ENCODE assay signal across 15 cellular contexts in the genomic region with DNA sequence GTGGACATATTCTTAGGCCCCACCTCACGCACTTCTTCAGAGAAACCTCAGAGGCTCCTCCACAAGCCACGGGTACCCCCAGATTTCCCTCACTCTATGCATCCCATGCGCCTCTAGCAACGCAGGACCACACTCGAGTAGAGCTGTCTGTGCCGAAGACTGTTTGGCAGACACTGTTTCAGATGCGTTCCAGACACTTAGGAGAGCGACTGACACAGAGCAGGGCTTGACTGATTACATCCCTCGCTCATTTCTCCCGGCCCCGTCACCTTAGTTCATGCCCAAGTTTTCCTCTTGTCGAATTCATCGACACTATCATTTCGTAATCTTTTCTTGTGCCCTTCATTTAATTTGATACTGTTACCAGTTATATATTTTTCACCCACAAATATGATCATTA. TPM values are rescaled to one million over a fixed set of nuclear protein-coding genes. Genes with fewer than 3 reads are reported as not detected.
DNase-seq lines count a peak whose midpoint lies in the region; ATAC-seq and TF ChIP-seq lines count a peak whose summit lies in the region.
"Had no signal": no experiment of that assay in that cellular context is flagged by ENCODE, and none has a peak within 500 bp of the region (broad histone marks: within the 10 kb centered on the region; RNA-seq: fewer than 3 reads in every experiment).

No MANE protein-coding gene starts in this region.

- H3K4me3 ChIP-seq in body of pancreas, result no peak overlapping the region
- no peak overlapping the region for H3K4me3 ChIP-seq in rectal smooth muscle tissue (ENCODE audit: low read length)
- no peak overlapping the region for H3K4me3 ChIP-seq in effector memory CD4-positive, alpha-beta T cell (ENCODE audit: insufficient read depth, low read depth, low read length, poor library complexity, severe bottlenecking)

- ATAC-seq in body of pancreas (no peak), left cardiac atrium (peak; percentile 83 to 86)
- ATAC-seq: HCT116 had no signal

- TF ChIP-seq POLR2A in body of pancreas (IDR thresholded peaks at IDR 0.05), result no peak

- intact Hi-C loops in body of pancreas (cut with DNase I), result loop anchor here (10.0 kb wide), 1 partner anchor 142 kb away; no protein-coding TSS in a partner anchor
- intact Hi-C loops in left cardiac atrium (cut with DNase I), result loop anchor here in 1 of 2 donors (5.0 kb wide), 1 partner anchor 220 kb away; no protein-coding TSS in a partner anchor

- H3K9me3 ChIP-seq in body of pancreas, result no peaks in the 10 kb centered on the region
- no peaks in the 10 kb centered on the region for H3K9me3 ChIP-seq in effector memory CD4-positive, alpha-beta T cell (ENCODE audit: control insufficient read depth, low read length)

- no peaks in the 10 kb centered on the region for H3K36me3 ChIP-seq in body of pancreas (replicated peaks in 1 of 2; ENCODE audit: insufficient read depth in 1 of 2, low read depth in 2 of 2)
- H3K36me3 ChIP-seq in rectal smooth muscle tissue (ENCODE audit: control insufficient read depth, insufficient read depth, low read length), result no peaks in the 10 kb centered on the region
- no peaks in the 10 kb centered on the region for H3K36me3 ChIP-seq in effector memory CD4-positive, alpha-beta T cell (ENCODE audit: control insufficient read depth, insufficient read depth, low read length)

- DNase-seq in AG20443 (ENCODE audit: low spot score), result peak; percentile 22
- no peak for DNase-seq in body of pancreas
- no peak for DNase-seq in left cardiac atrium
- DNase-seq in KG1 (lab: John Stamatoyannopoulos, UW), result no peak
- DNase-seq in GDM1 (lab: John Stamatoyannopoulos, UW), result no peak
- DNase-seq in effector memory CD4-positive, alpha-beta T cell, result no peak
- DNase-seq: C1 segment of cervical spinal cord, DND-41, NCI-H1105, NCI-H1694 treated with DMSO at 0.1 percent for 48 hours, NCI-H510A treated with DMSO at 0.1 percent for 48 hours, OCI-M1, SIG-M5 had no signal

- no peak for TF ChIP-seq CTCF in body of pancreas (IDR thresholded peaks at IDR 0.05)

- peak overlapping the region in 3 of 4 donors; percentile 12 to 42 (median 35) for H3K27ac ChIP-seq in body of pancreas
- H3K27ac ChIP-seq in rectal smooth muscle tissue (ENCODE audit: low read depth, low read length), result peak overlapping the region; percentile 68
- H3K27ac ChIP-seq in effector memory CD4-positive, alpha-beta T cell (ENCODE audit: insufficient read depth, low read length, poor library complexity, severe bottlenecking), result no peak overlapping the region

- H3K27me3 ChIP-seq in body of pancreas (no peaks in the 10 kb centered on the region), rectal smooth muscle tissue (ENCODE audit: control insufficient read depth, insufficient read depth, low read length) (no peaks in the 10 kb centered on the region)
- no peaks in the 10 kb centered on the region for H3K27me3 ChIP-seq in effector memory CD4-positive, alpha-beta T cell (replicated peaks; ENCODE audit: control insufficient read depth, insufficient read depth, low read length, poor library complexity, severe bottlenecking)

- 81% methylated on average over 14 of the region's 14 CpGs for WGBS in body of pancreas, 2 donors

- no peak overlapping the region for H3K9ac ChIP-seq in rectal smooth muscle tissue (ENCODE audit: low read length)

- H3K4me1 ChIP-seq in body of pancreas (peaks cover 69% of the 10 kb centered on the region), rectal smooth muscle tissue (ENCODE audit: control insufficient read depth, insufficient read depth, low read length) (peaks cover 16% of the 10 kb centered on the region)
- H3K4me1 ChIP-seq in effector memory CD4-positive, alpha-beta T cell (ENCODE audit: control insufficient read depth, insufficient read depth, low read length, poor library complexity, severe bottlenecking), result no peaks in the 10 kb centered on the region

RNA-seq across cellular contexts. Expression of a gene that starts 15.0 kb away (rescaled TPM):
- total RNA-seq in body of pancreas, result 100 to 1,000 TPM; 210 to 218 TPM
- total RNA-seq in left cardiac atrium, result 100 to 1,000 TPM; 439 to 535 TPM
